In genomic region chr10:5735119-5735518, GRCh38 we compare ENCODE assay signal across 19 cellular contexts. TPM values are rescaled to one million over a fixed set of nuclear protein-coding genes. Genes with fewer than 3 reads are reported as not detected.
DNase-seq lines count a peak whose midpoint lies in the region; ATAC-seq and TF ChIP-seq lines count a peak whose summit lies in the region.
"Had no signal": no experiment of that assay in that cellular context is flagged by ENCODE, and none has a peak within 500 bp of the region (broad histone marks: within the 10 kb centered on the region; RNA-seq: fewer than 3 reads in every experiment).

No MANE protein-coding gene starts in this region.

- intact Hi-C loops in activated CD4-positive, alpha-beta T cell treated with anti-CD3 and anti-CD28 coated beads for 36 hours (cut with DNase I, micrococcal nuclease), result no loop called here
- intact Hi-C loops in IMR-90 (cut with micrococcal nuclease) (no loop called here), tibial artery (cut with DNase I; ENCODE audit: low total_unique reads) (no loop called here)

- no peak overlapping the region for H3K4me2 ChIP-seq in IMR-90 (ENCODE audit: low read depth, low read length)
- H3K4me2 ChIP-seq: BLaER1, PC-9 had no signal

- peaks cover 44% of the 10 kb centered on the region for H3K36me3 Mint-ChIP-seq in activated CD4-positive, alpha-beta T cell treated with anti-CD3 and anti-CD28 coated beads for 36 hours (ENCODE audit: low read depth)
- peaks cover 96% of the 10 kb centered on the region for H3K36me3 Mint-ChIP-seq in activated T-helper 17 cell treated with anti-CD3 and anti-CD28 coated beads, Interleukin-2, amount 50 U/mL, for 72 hours (ENCODE audit: low read depth)
- peaks cover 16% of the 10 kb centered on the region for H3K36me3 Mint-ChIP-seq in progenitor cell of endocrine pancreas (ENCODE audit: insufficient read depth)

- TF ChIP-seq POLR2A in IMR-90 (IDR thresholded peaks at IDR 0.05; ENCODE audit: low read depth, low read length), result no peak

- no peak overlapping the region for H2BK20ac ChIP-seq in IMR-90 (ENCODE audit: low read depth, low read length)

- no peak overlapping the region for H3K4me3 Mint-ChIP-seq in activated CD4-positive, alpha-beta T cell treated with anti-CD3 and anti-CD28 coated beads for 36 hours
- no peak overlapping the region for H3K4me3 Mint-ChIP-seq in activated T-helper 17 cell treated with anti-CD3 and anti-CD28 coated beads, Interleukin-2, amount 50 U/mL, for 72 hours
- H3K4me3 Mint-ChIP-seq in progenitor cell of endocrine pancreas (ENCODE audit: low read depth), result no peak overlapping the region
- H3K4me3 Mint-ChIP-seq: H9 had no signal

- peaks cover 11 to 17% of the 10 kb centered on the region in 2 experiments for H3K79me1 ChIP-seq in IMR-90 (ENCODE audit: low read depth in 1 of 2, low read length in 2 of 2)

- H4K20me1 ChIP-seq in IMR-90 (ENCODE audit: insufficient read depth, low read length), result no peaks in the 10 kb centered on the region

- no peak for TF ChIP-seq CTCF in IMR-90 (conservative IDR thresholded peaks at IDR 0.05; ENCODE audit: low read depth, low read length)
- TF ChIP-seq CTCF in progenitor cell of endocrine pancreas (IDR thresholded peaks at IDR 0.05; ENCODE audit: unreplicated experiment), result no peak
- no peak for TF ChIP-seq CTCF in tibial artery (IDR thresholded peaks at IDR 0.05)

- H3K27ac ChIP-seq in IMR-90 (ENCODE audit: insufficient read depth, low read length) (no peak overlapping the region), tibial artery (no peak overlapping the region)
- H3K27ac ChIP-seq: 22Rv1, BLaER1, PC-9, SJCRH30 had no signal

- no peak overlapping the region for H3K9ac ChIP-seq in IMR-90 (ENCODE audit: low read depth, low read length)
- H3K9ac ChIP-seq: BLaER1 had no signal

- no peak overlapping the region for H4K5ac ChIP-seq in IMR-90 (ENCODE audit: low read depth, low read length)

- in situ Hi-C loops in IMR-90 (cut with MboI; ENCODE audit: low sequenced_read_pairs), result no loop called here

- H3K4ac ChIP-seq in IMR-90 (ENCODE audit: low read depth, low read length), result no peak overlapping the region

- BruUV-seq in IMR-90 (replicated peaks; lab: Mats Ljungman, UMichigan), result no TSS peak

- peaks cover 21% of the 10 kb centered on the region for H3K4me1 Mint-ChIP-seq in activated CD4-positive, alpha-beta T cell treated with anti-CD3 and anti-CD28 coated beads for 36 hours
- H3K4me1 Mint-ChIP-seq in activated T-helper 17 cell treated with anti-CD3 and anti-CD28 coated beads, Interleukin-2, amount 50 U/mL, for 72 hours, result peaks cover 16% of the 10 kb centered on the region
- H3K4me1 Mint-ChIP-seq in progenitor cell of endocrine pancreas (ENCODE audit: low read depth), result peaks cover 14% of the 10 kb centered on the region

- H4K91ac ChIP-seq in IMR-90 (ENCODE audit: insufficient read depth, low read depth, low read length), result no peak overlapping the region

- H3K27ac Mint-ChIP-seq in activated CD4-positive, alpha-beta T cell treated with anti-CD3 and anti-CD28 coated beads for 36 hours, result peak overlapping the region; percentile 10
- H3K27ac Mint-ChIP-seq in activated T-helper 17 cell treated with anti-CD3 and anti-CD28 coated beads, Interleukin-2, amount 50 U/mL, for 72 hours, result peak overlapping the region; percentile 56
- H3K27ac Mint-ChIP-seq in progenitor cell of endocrine pancreas, result peak overlapping the region; percentile 48

- H3K27me3 ChIP-seq in IMR-90 (ENCODE audit: control insufficient read depth, insufficient read depth, low read length) (no peaks in the 10 kb centered on the region), tibial artery (no peaks in the 10 kb centered on the region)
- H3K27me3 ChIP-seq: BLaER1, SJCRH30 had no signal

- no peak overlapping the region for H2BK5ac ChIP-seq in IMR-90 (ENCODE audit: low read depth, low read length, poor library complexity, severe bottlenecking)

- no peak for ATAC-seq in activated CD4-positive, alpha-beta T cell treated with anti-CD3 and anti-CD28 coated beads for 36 hours
- ATAC-seq in IMR-90 (ENCODE audit: low read depth) (no peak), GM21390 (IDR thresholded peaks at IDR 0.05; ENCODE audit: unreplicated experiment) (no peak)
- ATAC-seq in activated T-helper 17 cell treated with anti-CD3 and anti-CD28 coated beads, Interleukin-2, amount 50 U/mL, for 72 hours (replicated peaks), result no peak

- no peak overlapping the region for H2AK9ac ChIP-seq in IMR-90 (replicated peaks; ENCODE audit: low read depth, low read length, poor library complexity)

- H3K36me3 ChIP-seq in IMR-90 (ENCODE audit: control insufficient read depth, insufficient read depth, low read length), result peaks cover 18% of the 10 kb centered on the region
- peaks cover 24 to 50% (median 34%) of the 10 kb centered on the region in 3 donors for H3K36me3 ChIP-seq in tibial artery

- H3K4me1 ChIP-seq in IMR-90 (ENCODE audit: control insufficient read depth, insufficient read depth, low read length) (no peaks in the 10 kb centered on the region), tibial artery (peaks cover 0 to 4% (median 0%) of the 10 kb centered on the region in 4 donors)
- H3K4me1 ChIP-seq: SJCRH30 had no signal

- POLR2A ChIA-PET in activated CD4-positive, alpha-beta T cell treated with anti-CD3 and anti-CD28 coated beads for 36 hours (lab: Charles Lee), result no interaction called here
- POLR2A ChIA-PET in IMR-90 (lab: Charles Lee; ENCODE audit: unreplicated experiment), result no interaction called here

- CTCF ChIA-PET in activated CD4-positive, alpha-beta T cell treated with anti-CD3 and anti-CD28 coated beads for 36 hours (lab: Charles Lee), result interaction anchor here (1.3 kb wide), 2 partner anchors 9 to 17 kb away, joined by 4 read pairs; no protein-coding TSS in a partner anchor
- CTCF ChIA-PET in IMR-90 (lab: Yijun Ruan, JAX), result interaction anchor here (0.6 kb wide), 1 partner anchor 1193 kb away, joined by 4 read pairs; no protein-coding TSS in a partner anchor

- H2BK120ac ChIP-seq in IMR-90 (ENCODE audit: low read depth, low read length), result no peak overlapping the region

- H2AK5ac ChIP-seq in IMR-90 (ENCODE audit: low read depth, low read length), result no peak overlapping the region

- H3K9me3 ChIP-seq in IMR-90 (ENCODE audit: control insufficient read depth, insufficient read depth, low read length), result no peaks in the 10 kb centered on the region
- H3K9me3 ChIP-seq in tibial artery, result no peaks in the 10 kb centered on the region
- H3K9me3 ChIP-seq: BLaER1, SJCRH30 had no signal

- H3K14ac ChIP-seq in IMR-90 (replicated peaks; ENCODE audit: low read depth, low read length), result no peak overlapping the region

- H3K56ac ChIP-seq in IMR-90 (ENCODE audit: extremely low read depth, insufficient read depth, low read length), result no peak overlapping the region

- H3K27me3 Mint-ChIP-seq in activated CD4-positive, alpha-beta T cell treated with anti-CD3 and anti-CD28 coated beads for 36 hours, result no peaks in the 10 kb centered on the region
- H3K27me3 Mint-ChIP-seq in activated T-helper 17 cell treated with anti-CD3 and anti-CD28 coated beads, Interleukin-2, amount 50 U/mL, for 72 hours, result no peaks in the 10 kb centered on the region
- H3K27me3 Mint-ChIP-seq in progenitor cell of endocrine pancreas, result no peaks in the 10 kb centered on the region

- no peaks in the 10 kb centered on the region for H3K9me3 Mint-ChIP-seq in activated CD4-positive, alpha-beta T cell treated with anti-CD3 and anti-CD28 coated beads for 36 hours (ENCODE audit: low read depth)
- H3K9me3 Mint-ChIP-seq in activated T-helper 17 cell treated with anti-CD3 and anti-CD28 coated beads, Interleukin-2, amount 50 U/mL, for 72 hours, result no peaks in the 10 kb centered on the region
- no peaks in the 10 kb centered on the region for H3K9me3 Mint-ChIP-seq in progenitor cell of endocrine pancreas (ENCODE audit: low read depth)
- H3K9me3 Mint-ChIP-seq: H9 had no signal

- no CpG with 5 or more reads among the region's 1 CpG for WGBS in IMR-90 (ENCODE audit: extremely low coverage in 2 of 2, insufficient read length in 1 of 2), 2 experiments

- no peak overlapping the region for H3K18ac ChIP-seq in IMR-90 (ENCODE audit: low read depth, low read length)

- no peak overlapping the region for H3K23ac ChIP-seq in IMR-90 (ENCODE audit: low read depth, low read length)

- TF ChIP-seq RAD21 in IMR-90 (IDR thresholded peaks at IDR 0.05; ENCODE audit: low read length), result no peak

- H3K9me1 ChIP-seq in IMR-90 (ENCODE audit: insufficient read depth, low read length), result peaks cover 7% of the 10 kb centered on the region; the same call in 1 of the 2 replicates

- no peak overlapping the region for H2BK15ac ChIP-seq in IMR-90 (ENCODE audit: low read depth, low read length)

- dilution Hi-C loops in IMR-90 (cut with HindIII; ENCODE audit: low sequenced_read_pairs, unreplicated experiment), result no loop called here

- H2AFZ ChIP-seq in IMR-90 (replicated peaks; ENCODE audit: low read length, poor library complexity), result no peak overlapping the region
- H2AFZ ChIP-seq: PC-9 had no signal

- DNase-seq in activated CD4-positive, alpha-beta T cell treated with anti-CD3 and anti-CD28 coated beads for 36 hours, result no peak
- no peak for DNase-seq in activated CD4-positive, alpha-beta T cell treated with anti-CD3 and anti-CD28 coated beads, Interleukin-2, amount 50 U/mL, for 1 hour
- DNase-seq in IMR-90 (no peak), progenitor cell of endocrine pancreas (ENCODE audit: low spot score, unreplicated experiment) (no peak), HK-2 (ENCODE audit: unreplicated experiment) (no peak), tibial artery (no peak)
- DNase-seq: DND-41, H9, MV-4-11, NCI-H187 treated with DMSO at 0.1 percent for 48 hours, NCI-H2171, NCI-H510A, NCI-H774, PC-9, SJCRH30 had no signal

- H3K4me3 ChIP-seq in IMR-90 (ENCODE audit: insufficient read depth, low read depth, low read length) (no peak overlapping the region), tibial artery (no peak overlapping the region)
- H3K4me3 ChIP-seq: BLaER1, PC-9, SJCRH30 had no signal

- no peak overlapping the region for H4K8ac ChIP-seq in IMR-90 (ENCODE audit: low read depth in 2 of 2, low read length in 2 of 2)

TF ChIP-seq in IMR-90, 13 proteins besides CTCF, POLR2A, EP300 and RAD21:
- TF ChIP-seq MAFK (IDR thresholded peaks at IDR 0.05; ENCODE audit: low read depth, low read length) (peak; percentile 73), USF2 (IDR thresholded peaks at IDR 0.05; ENCODE audit: low read depth, low read length) (no peak)

RNA-seq across cellular contexts. Expression of gene TASOR2, which starts 50.5 kb away (rescaled TPM):
- 10 to 100 TPM; 41.9 to 45.4 TPM for total RNA-seq in activated CD4-positive, alpha-beta T cell treated with anti-CD3 and anti-CD28 coated beads for 36 hours
- total RNA-seq in IMR-90 (2012; rRNA removed), result 53.6 and 64.7 TPM in 2 replicates
- 18.0 and 19.4 TPM in 2 replicates for polyA plus RNA-seq in IMR-90 (2012; rRNA removed)
- 3.2 TPM in 2 replicates for polyA plus RNA-seq in IMR-90 (2012; cell fraction: cytosol; rRNA removed)
- 11.3 and 61.2 TPM in 2 replicates for polyA plus RNA-seq in IMR-90 (2012; cell fraction: nucleus; rRNA removed; ENCODE audit: low replicate concordance)
- 10 to 100 TPM; 48.9 to 51.6 TPM for total RNA-seq in activated T-helper 17 cell treated with anti-CD3 and anti-CD28 coated beads, Interleukin-2, amount 50 U/mL, for 72 hours
- 57.1 and 57.7 TPM in 2 replicates for total RNA-seq in progenitor cell of endocrine pancreas
